ENCODE assay signal across 8 cellular contexts in genomic region chr5:75236322-75237316, GRCh38. TPM values are rescaled to one million over a fixed set of nuclear protein-coding genes. Genes with fewer than 3 reads are reported as not detected.
DNase-seq lines count a peak whose midpoint lies in the region; ATAC-seq and TF ChIP-seq lines count a peak whose summit lies in the region.

Gene ANKRD31, minus strand, starts transcription at chr5:75236878. Its CDS starts 192 bp downstream, at chr5:75236686.

- H3K4me3 Mint-ChIP-seq in activated CD4-positive, alpha-beta memory T cell treated with anti-CD3 and anti-CD28 coated beads for 36 hours: peak within 1 kb of the TSS; percentile 96

- H3K36me3 ChIP-seq in duodenal mucosa (ENCODE audit: control insufficient read depth in 1 of 2, insufficient read depth in 2 of 2, low read length in 2 of 2) (no peaks in the 10 kb centered on the region), lower lobe of right lung (no peaks in the 10 kb centered on the region)

- no peaks in the 10 kb centered on the region for H3K9me3 Mint-ChIP-seq in activated CD4-positive, alpha-beta memory T cell treated with anti-CD3 and anti-CD28 coated beads for 36 hours

- H3K9ac ChIP-seq in duodenal mucosa (ENCODE audit: low read depth in 1 of 2, low read length in 2 of 2): peak within 1 kb of the TSS; percentile 81 to 89

- peak within 1 kb of the TSS; percentile 43 for H3K27ac ChIP-seq in duodenal mucosa (ENCODE audit: low read depth, low read length)
- peak within 1 kb of the TSS; percentile 80 for H3K27ac ChIP-seq in lower lobe of right lung

- TF ChIP-seq CTCF in lower lobe of right lung (IDR thresholded peaks at IDR 0.05): peak; percentile 91

- no peaks in the 10 kb centered on the region for H3K36me3 Mint-ChIP-seq in activated CD4-positive, alpha-beta memory T cell treated with anti-CD3 and anti-CD28 coated beads for 36 hours

- H3K27me3 ChIP-seq in duodenal mucosa (ENCODE audit: control insufficient read depth in 1 of 2, insufficient read depth in 2 of 2, low read length in 2 of 2) (no peaks in the 10 kb centered on the region), lower lobe of right lung (ENCODE audit: low read depth) (no peaks in the 10 kb centered on the region)

- POLR2A ChIA-PET in activated CD4-positive, alpha-beta memory T cell treated with anti-CD3 and anti-CD28 coated beads for 36 hours (lab: Charles Lee): interaction anchor here (0.7 to 2.4 kb wide), 10 partner anchors 100 to 480 kb away, joined by 3 to 24 read pairs (median 6); partner anchors contain the start of genes GCNT4, HMGCR and POC5

- intact Hi-C loops in activated CD4-positive, alpha-beta memory T cell treated with anti-CD3 and anti-CD28 coated beads for 36 hours (cut with micrococcal nuclease): loop anchor here (1.0 to 10.0 kb wide), 9 partner anchors 86 to 941 kb away; partner anchors contain the start of genes CERT1, POC5 and POLK
- intact Hi-C loops in lower lobe of right lung (cut with DNase I): no loop called here

- H3K4me3 ChIP-seq in duodenal mucosa (ENCODE audit: low read depth in 1 of 2, low read length in 2 of 2) (peak within 1 kb of the TSS; percentile 94 to 98), lower lobe of right lung (peak within 1 kb of the TSS; percentile 75)

- H3K27me3 Mint-ChIP-seq in activated CD4-positive, alpha-beta memory T cell treated with anti-CD3 and anti-CD28 coated beads for 36 hours: no peaks in the 10 kb centered on the region

- peaks cover 15% of the 10 kb centered on the region for H3K4me1 Mint-ChIP-seq in activated CD4-positive, alpha-beta memory T cell treated with anti-CD3 and anti-CD28 coated beads for 36 hours (ENCODE audit: low read depth)

- CTCF ChIA-PET in activated CD4-positive, alpha-beta memory T cell treated with anti-CD3 and anti-CD28 coated beads for 36 hours (lab: Charles Lee): interaction anchor here (0.5 to 3.7 kb wide), 31 partner anchors 12 to 1577 kb away, joined by 3 to 40 read pairs (median 4); partner anchors contain the start of genes GCNT4, HMGCR, IQGAP2 and POC5

- DNase-seq in CD1c-positive myeloid dendritic cell (ENCODE audit: extremely low spot score) (peak; percentile 94), NCI-H748 (lab: John Stamatoyannopoulos, UW; ENCODE audit: unreplicated experiment) (peak; percentile 88), lower lobe of right lung (peak; percentile 92)
- DNase-seq in activated CD4-positive, alpha-beta memory T cell treated with anti-CD3 and anti-CD28 coated beads for 36 hours: peak; percentile 90
- DNase-seq in stimulated activated CD4-positive, alpha-beta T cell treated with anti-CD3 and anti-CD28 coated beads, TNF-alpha, amount 100 ng/mL, for 1 hour (ENCODE audit: low read depth in 3 of 3, low spot score in 1 of 3): peak; percentile 77 to 87 (median 84)

- ATAC-seq in GM19324 (IDR thresholded peaks at IDR 0.05; ENCODE audit: low FRiP score, unreplicated experiment): peak; percentile 99
- peak; percentile 97 for ATAC-seq in HG03460 (IDR thresholded peaks at IDR 0.05; ENCODE audit: unreplicated experiment)
- ATAC-seq in lower lobe of right lung: peak; percentile 100

- H3K4me1 ChIP-seq in duodenal mucosa (ENCODE audit: control insufficient read depth in 1 of 2, insufficient read depth in 2 of 2, low read length in 2 of 2): peaks cover 5 to 9% of the 10 kb centered on the region in 2 donors
- peaks cover 6% of the 10 kb centered on the region for H3K4me1 ChIP-seq in lower lobe of right lung

- no peaks in the 10 kb centered on the region for H3K9me3 ChIP-seq in duodenal mucosa (ENCODE audit: control insufficient read depth in 1 of 2, low read length in 2 of 2)
- H3K9me3 ChIP-seq in lower lobe of right lung: no peaks in the 10 kb centered on the region

- H3K27ac Mint-ChIP-seq in activated CD4-positive, alpha-beta memory T cell treated with anti-CD3 and anti-CD28 coated beads for 36 hours: peak within 1 kb of the TSS; percentile 94

RNA-seq across cellular contexts. Expression of gene ANKRD31, which starts in this region (rescaled TPM):
- under 1 TPM; 0.29 to 0.33 TPM for total RNA-seq in activated CD4-positive, alpha-beta memory T cell treated with anti-CD3 and anti-CD28 coated beads for 36 hours
- total RNA-seq in lower lobe of right lung: 0.27 TPM

Comparison
In these comparisons a context has a peak if more than half of its experiments do, and no peak if none do; other contexts are left out.
1. Peak in every context shown above with its lines: DNase-seq, ATAC-seq, H3K4me3 ChIP-seq and H3K27ac ChIP-seq.
2. Peak in DNase-seq in activated CD4-positive, alpha-beta memory T cell treated with anti-CD3 and anti-CD28 coated beads for 36 hours; RNA of the gene not detected or under 1 TPM.
3. Peak in DNase-seq, ATAC-seq, H3K4me3 ChIP-seq and H3K27ac ChIP-seq in lower lobe of right lung; RNA of the gene not detected or under 1 TPM.